Comparison of ENCODE assay signal across 27 cellular contexts in genomic region chr9:18749711-18750110, GRCh38.
"Had no signal": no experiment of that assay in that cellular context is flagged by ENCODE, and none has a peak within 500 bp of the region (broad histone marks: within the 10 kb centered on the region; RNA-seq: fewer than 3 reads in every experiment).

No MANE protein-coding gene starts in this region.

- H3K36me3 ChIP-seq: stomach, suprapubic skin, thoracic aorta, tibial artery, tibial nerve, transverse colon, upper lobe of left lung, upper lobe of right lung, uterus, vagina had no signal

- H3K4me3 Mint-ChIP-seq: stimulated activated effector memory CD8-positive, alpha-beta T cell treated with anti-CD3 and anti-CD28 coated beads, Interleukin-12 subunit alpha, Interleukin-12 subunit beta, amount 100 ng/mL, for 72 hours; stimulated activated memory B cell treated with anti-CD40 and anti-IgM and Interleukin-4, amounts not matched to agents 10 μg/mL and 1 μg/mL and 100 μg/mL, for 72 hours; stimulated activated naive B cell treated with anti-CD40 and anti-IgM and Interleukin-4, amounts not matched to agents 10 μg/mL and 1 μg/mL and 100 μg/mL, for 72 hours; stimulated activated naive CD8-positive, alpha-beta T cell treated with anti-CD3 and anti-CD28 coated beads, Interleukin-15, amount 100 ng/mL, for 72 hours; stimulated activated naive CD8-positive, alpha-beta T cell treated with anti-CD3 and anti-CD28 coated beads, Interleukin-15, Interleukin-2, amounts not matched to agents 100 ng/mL and 50 ng/mL, for 24 hours; type B pancreatic cell had no signal

- H3K4me1 Mint-ChIP-seq: stimulated activated effector memory CD8-positive, alpha-beta T cell treated with anti-CD3 and anti-CD28 coated beads, Interleukin-12 subunit alpha, Interleukin-12 subunit beta, amount 100 ng/mL, for 72 hours; stimulated activated memory B cell treated with anti-CD40 and anti-IgM and Interleukin-4, amounts not matched to agents 10 μg/mL and 1 μg/mL and 100 μg/mL, for 72 hours; stimulated activated naive B cell treated with anti-CD40 and anti-IgM and Interleukin-4, amounts not matched to agents 10 μg/mL and 1 μg/mL and 100 μg/mL, for 72 hours; stimulated activated naive CD8-positive, alpha-beta T cell treated with anti-CD3 and anti-CD28 coated beads, Interleukin-15, amount 100 ng/mL, for 72 hours had no signal

- H3K9me3 ChIP-seq: stomach, suprapubic skin, testis, thoracic aorta, tibial artery, tibial nerve, transverse colon, upper lobe of left lung, upper lobe of right lung, uterus, vagina had no signal

- H3K27ac ChIP-seq: suprapubic skin, testis, thoracic aorta, tibial artery, tibial nerve, transverse colon, upper lobe of left lung, upper lobe of right lung, uterus, vagina had no signal

- H3K27ac Mint-ChIP-seq: stimulated activated effector memory CD8-positive, alpha-beta T cell treated with anti-CD3 and anti-CD28 coated beads, Interleukin-12 subunit alpha, Interleukin-12 subunit beta, amount 100 ng/mL, for 72 hours; stimulated activated memory B cell treated with anti-CD40 and anti-IgM and Interleukin-4, amounts not matched to agents 10 μg/mL and 1 μg/mL and 100 μg/mL, for 72 hours; stimulated activated naive B cell treated with anti-CD40 and anti-IgM and Interleukin-4, amounts not matched to agents 10 μg/mL and 1 μg/mL and 100 μg/mL, for 72 hours; stimulated activated naive CD8-positive, alpha-beta T cell treated with anti-CD3 and anti-CD28 coated beads, Interleukin-15, amount 100 ng/mL, for 72 hours; stimulated activated naive CD8-positive, alpha-beta T cell treated with anti-CD3 and anti-CD28 coated beads, Interleukin-15, Interleukin-2, amounts not matched to agents 100 ng/mL and 50 ng/mL, for 24 hours; type B pancreatic cell had no signal

- DNase-seq: stimulated activated CD4-positive, alpha-beta T cell treated with anti-CD3 and anti-CD28 coated beads, Interleukin-2, amount 100 ng/mL, for 48 hours; stimulated activated CD4-positive, alpha-beta T cell treated with anti-CD3 and anti-CD28 coated beads, Interleukin-4, amount 100 ng/mL, for 1 hour; stimulated activated CD4-positive, alpha-beta T cell treated with anti-CD3 and anti-CD28 coated beads, Interleukin-4, amount 100 ng/mL, for 24 hours; stimulated activated CD4-positive, alpha-beta T cell treated with anti-CD3 and anti-CD28 coated beads, Interleukin-4, amount 100 ng/mL, for 4 hours; stimulated activated CD8-positive, alpha-beta memory T cell treated with anti-CD3 and anti-CD28 coated beads, Interleukin-4, amount 100 ng/mL, for 48 hours; stimulated activated naive B cell treated with anti-CD40 and anti-IgM and Interleukin-4, amounts not matched to agents 10 μg/mL and 1 μg/mL and 100 μg/mL, for 72 hours; stimulated activated naive CD4-positive, alpha-beta T cell; stimulated activated naive CD4-positive, alpha-beta T cell treated with Interleukin-2 at 50 U/mL for 16 hours; stimulated activated naive CD8-positive, alpha-beta T cell treated with anti-CD3 and anti-CD28 coated beads, Interleukin-15, amount 100 ng/mL, for 72 hours; stimulated activated naive CD8-positive, alpha-beta T cell treated with anti-CD3 and anti-CD28 coated beads, Interleukin-15, Interleukin-2, amounts not matched to agents 100 U/mL and 50 U/mL, for 24 hours; stomach; substantia nigra; testis; tibial artery; transverse colon; trophoblast cell; upper lobe of left lung; upper lobe of right lung; uterus had no signal

- H3K4me1 ChIP-seq: testis, tibial artery, uterus, vagina had no signal

- H3K27me3 Mint-ChIP-seq: stimulated activated memory B cell treated with anti-CD40 and anti-IgM and Interleukin-4, amounts not matched to agents 10 μg/mL and 1 μg/mL and 100 μg/mL, for 72 hours; stimulated activated naive B cell treated with anti-CD40 and anti-IgM and Interleukin-4, amounts not matched to agents 10 μg/mL and 1 μg/mL and 100 μg/mL, for 72 hours; stimulated activated naive CD8-positive, alpha-beta T cell treated with anti-CD3 and anti-CD28 coated beads, Interleukin-15, amount 100 ng/mL, for 72 hours; stimulated activated naive CD8-positive, alpha-beta T cell treated with anti-CD3 and anti-CD28 coated beads, Interleukin-15, Interleukin-2, amounts not matched to agents 100 ng/mL and 50 ng/mL, for 24 hours; type B pancreatic cell had no signal

- ATAC-seq: stimulated activated effector memory CD8-positive, alpha-beta T cell treated with anti-CD3 and anti-CD28 coated beads, Interleukin-12 subunit alpha, Interleukin-12 subunit beta, amount 100 ng/mL, for 72 hours; stimulated activated memory B cell treated with anti-CD40 and anti-IgM and Interleukin-4, amounts not matched to agents 10 μg/mL and 1 μg/mL and 100 μg/mL, for 72 hours; stimulated activated naive CD8-positive, alpha-beta T cell treated with anti-CD3 and anti-CD28 coated beads, Interleukin-15, amount 100 ng/mL, for 72 hours; stimulated activated naive CD8-positive, alpha-beta T cell treated with anti-CD3 and anti-CD28 coated beads, Interleukin-15, Interleukin-2, amounts not matched to agents 100 U/mL and 50 U/mL, for 24 hours; upper lobe of right lung had no signal

- H3K36me3 Mint-ChIP-seq: stimulated activated effector memory CD8-positive, alpha-beta T cell treated with anti-CD3 and anti-CD28 coated beads, Interleukin-12 subunit alpha, Interleukin-12 subunit beta, amount 100 ng/mL, for 72 hours; stimulated activated memory B cell treated with anti-CD40 and anti-IgM and Interleukin-4, amounts not matched to agents 10 μg/mL and 1 μg/mL and 100 μg/mL, for 72 hours; stimulated activated naive B cell treated with anti-CD40 and anti-IgM and Interleukin-4, amounts not matched to agents 10 μg/mL and 1 μg/mL and 100 μg/mL, for 72 hours had no signal

- H3K4me3 ChIP-seq: stomach, suprapubic skin, testis, thoracic aorta, tibial artery, tibial nerve, transverse colon, upper lobe of left lung, upper lobe of right lung, uterus, vagina had no signal

- H3K9me3 Mint-ChIP-seq: stimulated activated effector memory CD8-positive, alpha-beta T cell treated with anti-CD3 and anti-CD28 coated beads, Interleukin-12 subunit alpha, Interleukin-12 subunit beta, amount 100 ng/mL, for 72 hours; stimulated activated memory B cell treated with anti-CD40 and anti-IgM and Interleukin-4, amounts not matched to agents 10 μg/mL and 1 μg/mL and 100 μg/mL, for 72 hours; stimulated activated naive B cell treated with anti-CD40 and anti-IgM and Interleukin-4, amounts not matched to agents 10 μg/mL and 1 μg/mL and 100 μg/mL, for 72 hours; stimulated activated naive CD8-positive, alpha-beta T cell treated with anti-CD3 and anti-CD28 coated beads, Interleukin-15, amount 100 ng/mL, for 72 hours; stimulated activated naive CD8-positive, alpha-beta T cell treated with anti-CD3 and anti-CD28 coated beads, Interleukin-15, Interleukin-2, amounts not matched to agents 100 ng/mL and 50 ng/mL, for 24 hours had no signal

- H3K27me3 ChIP-seq: stomach, suprapubic skin, testis, tibial artery, tibial nerve, transverse colon, upper lobe of left lung, upper lobe of right lung, uterus, vagina had no signal
